ENCODE assay signal across 11 cellular contexts in genomic region chr16:87375426-87376135, GRCh38. TPM values are rescaled to one million over a fixed set of nuclear protein-coding genes. Genes with fewer than 3 reads are reported as not detected.
DNase-seq lines count a peak whose midpoint lies in the region; ATAC-seq, FAIRE-seq and TF ChIP-seq lines count a peak whose summit lies in the region.
"Had no signal": no experiment of that assay in that cellular context is flagged by ENCODE, and none has a peak within 500 bp of the region (broad histone marks: within the 10 kb centered on the region; RNA-seq: fewer than 3 reads in every experiment).

No MANE protein-coding gene starts in this region.

- peaks cover 13% of the 10 kb centered on the region for H3K4me1 ChIP-seq in astrocyte (ENCODE audit: insufficient read depth, low read length)
- peaks cover 6 to 81% (median 57%) of the 10 kb centered on the region in 9 donors for H3K4me1 ChIP-seq in heart right ventricle
- peaks cover 38 to 67% (median 49%) of the 10 kb centered on the region in 3 donors for H3K4me1 ChIP-seq in skeletal muscle tissue (ENCODE audit: control insufficient read depth in 3 of 3, insufficient read depth in 3 of 3, low read length in 3 of 3)
- peaks cover 9% of the 10 kb centered on the region for H3K4me1 ChIP-seq in upper lobe of right lung

- peak overlapping the region; percentile 49 for H3K27ac Mint-ChIP-seq in astrocyte (ENCODE audit: unreplicated experiment)

- H3K9ac ChIP-seq in astrocyte (ENCODE audit: low read length) (peak overlapping the region; percentile 6), skeletal muscle tissue (ENCODE audit: low read depth in 1 of 3, low read length in 3 of 3) (peak overlapping the region; percentile 61 to 86 (median 66))
- H3K9ac ChIP-seq: KMS-11 had no signal

- no peaks in the 10 kb centered on the region for H3K9me3 Mint-ChIP-seq in astrocyte (ENCODE audit: unreplicated experiment)

- H3K27ac ChIP-seq in astrocyte (ENCODE audit: low read depth, low read length) (no peak overlapping the region), heart right ventricle (peak overlapping the region; percentile 5 to 89 (median 79)), skeletal muscle tissue (ENCODE audit: low read depth, low read length) (peak overlapping the region; percentile 89), upper lobe of right lung (no peak overlapping the region)
- H3K27ac ChIP-seq: KMS-11 had no signal

- H3K36me3 Mint-ChIP-seq in astrocyte (ENCODE audit: low read depth, unreplicated experiment) = peaks cover 12% of the 10 kb centered on the region

- H3K36me3 ChIP-seq in astrocyte (ENCODE audit: insufficient read depth, low read length) (no peaks in the 10 kb centered on the region), heart right ventricle (peaks cover 0 to 13% (median 0%) of the 10 kb centered on the region in 9 donors), skeletal muscle tissue (ENCODE audit: control insufficient read depth in 3 of 3, insufficient read depth in 3 of 3, low read length in 3 of 3) (peaks cover 0 to 2% (median 2%) of the 10 kb centered on the region in 3 donors), upper lobe of right lung (peaks cover 4% of the 10 kb centered on the region)

- no peaks in the 10 kb centered on the region for H3K27me3 Mint-ChIP-seq in astrocyte (ENCODE audit: low read depth, unreplicated experiment)

- H3K4me2 ChIP-seq in astrocyte (ENCODE audit: low read length) = peak overlapping the region; percentile 60
- H3K4me2 ChIP-seq: KMS-11 had no signal

- FAIRE-seq in astrocyte (lab: Jason Lieb, UNC) = no peak

- WGBS in heart right ventricle, 2 donors = 64% methylated on average over 9 of the region's 9 CpGs

- CTCF ChIA-PET in HEK293T (lab: Yijun Ruan, JAX) = no interaction called here

- ATAC-seq in heart right ventricle (peak; percentile 62 to 88 (median 68)), upper lobe of right lung (no peak), HG03280 (IDR thresholded peaks at IDR 0.05; ENCODE audit: unreplicated experiment) (no peak)

- H3K79me2 ChIP-seq in astrocyte (ENCODE audit: insufficient read depth, low read length) = peaks cover 93% of the 10 kb centered on the region

- no peak overlapping the region for H2AFZ ChIP-seq in astrocyte (ENCODE audit: low read depth, low read length)

- peak overlapping the region; percentile 12 for H3K4me3 Mint-ChIP-seq in astrocyte (ENCODE audit: unreplicated experiment)

- H3K27me3 ChIP-seq in astrocyte (ENCODE audit: insufficient read depth, low read length) (no peaks in the 10 kb centered on the region), heart right ventricle (peaks cover 0 to 29% (median 0%) of the 10 kb centered on the region in 7 donors), skeletal muscle tissue (ENCODE audit: control insufficient read depth in 3 of 3, insufficient read depth in 3 of 3, low read length in 3 of 3) (no peaks in the 10 kb centered on the region), upper lobe of right lung (no peaks in the 10 kb centered on the region)

- intact Hi-C loops in heart right ventricle (cut with DNase I) (no loop called here), upper lobe of right lung (cut with DNase I) (no loop called here)

- peaks cover 14% of the 10 kb centered on the region for H3K4me1 Mint-ChIP-seq in astrocyte (ENCODE audit: low read depth, unreplicated experiment)

- H3K4me3 ChIP-seq in astrocyte (ENCODE audit: insufficient read depth, low read depth, low read length) = no peak overlapping the region
- H3K4me3 ChIP-seq in heart right ventricle = no peak overlapping the region
- peak overlapping the region in 2 of 3 donors; percentile 7 to 58 for H3K4me3 ChIP-seq in skeletal muscle tissue (ENCODE audit: low read length in 3 of 3)
- H3K4me3 ChIP-seq in upper lobe of right lung = no peak overlapping the region

- peak; percentile 50 for DNase-seq in LHCN-M2 (ENCODE audit: low read depth)
- DNase-seq in astrocyte (ENCODE audit: low read depth) = peak; percentile 51
- DNase-seq in heart right ventricle = no peak
- DNase-seq in upper lobe of right lung = no peak
- no peak for DNase-seq in ureter (ENCODE audit: low spot score)
- no peak for DNase-seq in HEK293T (ENCODE audit: extremely low spot score)
- DNase-seq: NCI-H510A, T1000 had no signal

- TF ChIP-seq CTCF in astrocyte (IDR thresholded peaks at IDR 0.05; ENCODE audit: insufficient read depth, low read depth, low read length) (no peak), heart right ventricle (IDR thresholded peaks at IDR 0.05) (no peak), upper lobe of right lung (IDR thresholded peaks at IDR 0.05) (no peak)

- POLR2A ChIA-PET in HEK293T (lab: Yijun Ruan, JAX) = interaction anchor here (1.9 kb wide), 1 partner anchor 8 kb away, joined by 9 read pairs; the partner anchor contains the start of gene FBXO31

- H4K20me1 ChIP-seq in astrocyte (ENCODE audit: insufficient read depth, low read length) = peaks cover 80% of the 10 kb centered on the region

- H3K9me3 ChIP-seq in astrocyte (ENCODE audit: insufficient read depth, low read depth, low read length) = no peaks in the 10 kb centered on the region
- no peaks in the 10 kb centered on the region for H3K9me3 ChIP-seq in heart right ventricle
- H3K9me3 ChIP-seq in skeletal muscle tissue (ENCODE audit: control insufficient read depth in 3 of 3, low read length in 3 of 3) = no peaks in the 10 kb centered on the region
- no peaks in the 10 kb centered on the region for H3K9me3 ChIP-seq in upper lobe of right lung

TF ChIP-seq in HEK293T, 16 proteins besides CTCF, POLR2A, EP300 and RAD21:
- TF ChIP-seq LEF1 (IDR thresholded peaks at IDR 0.05; ENCODE audit: borderline replicate concordance) = no peak
- TF ChIP-seq CTBP1 (IDR thresholded peaks at IDR 0.05; ENCODE audit: borderline replicate concordance) = no peak
- TF ChIP-seq PKNOX1 (IDR thresholded peaks at IDR 0.05) = no peak
- TF ChIP-seq L3MBTL2 (conservative IDR thresholded peaks at IDR 0.05) = no peak
- TF ChIP-seq FOXM1 (IDR thresholded peaks at IDR 0.05; ENCODE audit: borderline replicate concordance) = no peak

RNA-seq across cellular contexts. Expression of gene FBXO31, which starts 8.0 kb away (rescaled TPM):
- total RNA-seq in LHCN-M2 (2014; rRNA removed) = 24.3 and 32.3 TPM in 2 replicates
- 16.6 TPM for polyA plus RNA-seq in LHCN-M2 (2012)
- total RNA-seq in astrocyte = 33.4 and 34.9 TPM in 2 replicates
- 10 to 100 TPM; 58.3 to 94.3 (median 74.0) TPM for total RNA-seq in heart right ventricle
- 10 to 100 TPM; 15.1 to 21.4 TPM for polyA plus RNA-seq in heart right ventricle
- total RNA-seq in skeletal muscle tissue = 26.6 TPM
- 29.9 TPM for total RNA-seq in upper lobe of right lung
- 52.1 TPM for total RNA-seq in ureter

RNA-seq across cellular contexts. Expression of gene MAP1LC3B, which starts 16.6 kb away (rescaled TPM):
- total RNA-seq in LHCN-M2 (2014; rRNA removed) (25.1 and 35.6 TPM in 2 replicates), astrocyte (206 and 221 TPM in 2 replicates), heart right ventricle (100 to 1,000 TPM; 109 to 141 (median 125) TPM), skeletal muscle tissue (20.9 TPM), upper lobe of right lung (70.4 TPM), ureter (38.3 TPM)
- polyA plus RNA-seq in LHCN-M2 (2012) = 78.6 TPM
- polyA plus RNA-seq in heart right ventricle = 100 to 1,000 TPM in 1 of 2 donors, 10 to 100 TPM in 1; 47.0 to 161 TPM

RNA-seq across cellular contexts. Expression of gene C16orf95, which starts 58.4 kb away (rescaled TPM):
- total RNA-seq in LHCN-M2 (2014; rRNA removed) = 7.5 and 12.5 TPM in 2 replicates
- 9.3 TPM for polyA plus RNA-seq in LHCN-M2 (2012)
- total RNA-seq in astrocyte = 3.3 and 3.6 TPM in 2 replicates
- 1 to 10 TPM; 2.8 to 5.1 (median 3.8) TPM for total RNA-seq in heart right ventricle
- polyA plus RNA-seq in heart right ventricle = 1 to 10 TPM; 1.7 to 3.2 TPM
- 2.6 TPM for total RNA-seq in skeletal muscle tissue
- total RNA-seq in upper lobe of right lung = 3.0 TPM
- total RNA-seq in ureter = 4.2 TPM

Comparison
In these comparisons a context has a peak if more than half of its experiments do, and no peak if none do; other contexts are left out.
1. DNase-seq: peak in LHCN-M2 (single experiment) and astrocyte (single experiment); none in heart right ventricle (0 of 2), upper lobe of right lung (single experiment), ureter (single experiment) and HEK293T (single experiment).
2. H3K27ac ChIP-seq: peak in heart right ventricle (10 of 10) and skeletal muscle tissue (single experiment); none in astrocyte (single experiment) and upper lobe of right lung (single experiment).
3. H3K4me3 ChIP-seq: peak in skeletal muscle tissue (2 of 3); none in astrocyte (single experiment), heart right ventricle (0 of 10) and upper lobe of right lung (single experiment).
4. ATAC-seq: peak in heart right ventricle (8 of 8); none in upper lobe of right lung (single experiment) and HG03280 (single experiment).